10 cellular contexts compared by ENCODE assay signal in the genomic region with DNA sequence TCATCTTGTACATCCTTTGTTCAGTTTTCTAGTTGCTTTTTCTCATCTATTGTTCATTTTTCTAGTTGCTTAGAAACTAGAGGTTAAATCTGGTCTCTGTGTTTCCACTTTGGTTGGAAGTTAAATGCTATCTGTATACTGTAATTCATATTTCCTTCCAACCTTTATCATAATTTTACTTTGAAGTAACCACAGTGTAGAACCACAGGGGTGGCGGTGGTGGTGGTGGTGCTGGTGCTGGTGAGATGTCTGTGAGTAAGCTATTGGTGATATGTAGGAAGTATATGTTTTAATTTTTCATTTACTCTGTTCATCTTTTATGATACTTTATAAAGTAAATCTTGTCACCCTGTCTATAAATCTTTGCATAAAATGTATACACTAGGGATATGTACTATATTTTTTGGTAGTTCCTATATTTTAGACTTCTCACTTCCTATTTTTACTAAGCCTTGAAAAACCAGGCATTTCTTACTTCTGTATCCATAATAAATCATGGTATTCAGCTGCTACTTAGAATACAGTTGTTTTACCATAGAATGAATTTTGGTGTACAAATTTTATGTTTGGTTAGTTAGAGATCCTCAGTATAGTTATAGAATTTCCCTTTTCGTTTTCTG. TPM values are rescaled to one million over a fixed set of nuclear protein-coding genes. Genes with fewer than 3 reads are reported as not detected.
DNase-seq lines count a peak whose midpoint lies in the region.
"Had no signal": no experiment of that assay in that cellular context is flagged by ENCODE, and none has a peak within 500 bp of the region (broad histone marks: within the 10 kb centered on the region; RNA-seq: fewer than 3 reads in every experiment).

No MANE protein-coding gene starts in this region.

- no peak overlapping the region for H2AFZ ChIP-seq in neuronal stem cell (ENCODE audit: low read length)

- no peak overlapping the region for H2BK5ac ChIP-seq in neuronal stem cell (ENCODE audit: low read length)

- H3K23ac ChIP-seq in neuronal stem cell (ENCODE audit: low read depth, low read length, poor library complexity): no peak overlapping the region

- no peak overlapping the region for H2BK15ac ChIP-seq in neuronal stem cell (ENCODE audit: low read length)

- H3K9ac ChIP-seq in neuronal stem cell (ENCODE audit: low read depth, low read length, poor library complexity): no peak overlapping the region

- no peaks in the 10 kb centered on the region for H3K79me1 ChIP-seq in neuronal stem cell (ENCODE audit: low read depth, low read length)

- H3K4me3 ChIP-seq in neuronal stem cell (ENCODE audit: low read length in 2 of 2): no peak overlapping the region
- H3K4me3 ChIP-seq: A549 had no signal

- H3K27me3 ChIP-seq in neuronal stem cell (ENCODE audit: control insufficient read depth in 3 of 3, insufficient read depth in 3 of 3, low read depth in 1 of 3, low read length in 3 of 3): no peaks in the 10 kb centered on the region

- H2AK5ac ChIP-seq in neuronal stem cell (ENCODE audit: low read depth, low read length): no peak overlapping the region

- H3K4ac ChIP-seq in neuronal stem cell (ENCODE audit: low read length): no peak overlapping the region

- no peak overlapping the region for H3K18ac ChIP-seq in neuronal stem cell (ENCODE audit: low read length)

- no peak overlapping the region for H3K27ac ChIP-seq in neuronal stem cell (replicated peaks; ENCODE audit: low read length)
- H3K27ac ChIP-seq: A549 had no signal

- no peaks in the 10 kb centered on the region for H3K9me3 ChIP-seq in neuronal stem cell (replicated peaks in 1 of 2; ENCODE audit: control insufficient read depth in 2 of 2, insufficient read depth in 1 of 2, low read depth in 1 of 2, low read length in 2 of 2)

- H3K14ac ChIP-seq in neuronal stem cell (ENCODE audit: low read length): no peak overlapping the region

- WGBS in neuronal stem cell (ENCODE audit: extremely low coverage in 2 of 2, insufficient read length in 2 of 2, insufficient replicate concordance in 1 of 2), 2 donors: no CpG with 5 or more reads among the region's 2 CpGs

- no peak overlapping the region for H4K91ac ChIP-seq in neuronal stem cell (ENCODE audit: low read depth, low read length, poor library complexity)

- H4K8ac ChIP-seq in neuronal stem cell (ENCODE audit: low read depth, low read length): no peak overlapping the region

- peak; percentile 45 for DNase-seq in activated gamma-delta T cell treated with Interleukin-2 at 50 U/mL for 16 hours
- DNase-seq in activated gamma-delta T cell (lab: John Stamatoyannopoulos, UW): no peak
- DNase-seq in activated effector memory CD4-positive, alpha-beta T cell treated with Interleukin-2 at 50 U/mL for 16 hours: peak; percentile 28
- DNase-seq in stimulated activated CD4-positive, alpha-beta T cell treated with anti-CD3 and anti-CD28 coated beads, Interleukin-15, amount 100 ng/mL, for 24 hours: peak; percentile 82
- no peak for DNase-seq in neuronal stem cell (ENCODE audit: low spot score)
- DNase-seq in dedifferentiated amniotic fluid mesenchymal stem cell (ENCODE audit: extremely low spot score): no peak
- no peak for DNase-seq in AML-193 (lab: John Stamatoyannopoulos, UW)
- no peak for DNase-seq in NCI-H1694 treated with DMSO at 0.1 percent for 48 hours (lab: John Stamatoyannopoulos, UW)
- DNase-seq: NCI-H446 treated with DMSO at 0.1 percent for 48 hours had no signal

- H3K4me1 ChIP-seq in neuronal stem cell (ENCODE audit: control insufficient read depth in 2 of 2, insufficient read depth in 1 of 2, low read depth in 1 of 2, low read length in 2 of 2): no peaks in the 10 kb centered on the region
- H3K4me1 ChIP-seq: A549 had no signal

- H3K4me2 ChIP-seq in neuronal stem cell (ENCODE audit: insufficient read depth, low read length, poor library complexity, severe bottlenecking): no peak overlapping the region
- H3K4me2 ChIP-seq: A549 had no signal

- H2BK12ac ChIP-seq in neuronal stem cell (ENCODE audit: low read length): no peak overlapping the region

- H2BK120ac ChIP-seq in neuronal stem cell (ENCODE audit: low read depth, low read length): no peak overlapping the region

- no peaks in the 10 kb centered on the region for H3K36me3 ChIP-seq in neuronal stem cell (replicated peaks in 1 of 2; ENCODE audit: control insufficient read depth in 2 of 2, insufficient read depth in 2 of 2, low read length in 2 of 2)

RNA-seq across cellular contexts. Expression of a gene that starts 31.9 kb away (rescaled TPM):
- 30.9 TPM for polyA plus RNA-seq in neuronal stem cell (2013, experiment 1 of 2)
- 35.1 TPM for polyA plus RNA-seq in neuronal stem cell (2013, experiment 2 of 2)

Comparison
In these comparisons a context has a peak if more than half of its experiments do, and no peak if none do; other contexts are left out.
1. DNase-seq: peak in activated gamma-delta T cell treated with Interleukin-2 at 50 U/mL for 16 hours (single experiment), activated effector memory CD4-positive, alpha-beta T cell treated with Interleukin-2 at 50 U/mL for 16 hours (single experiment) and stimulated activated CD4-positive, alpha-beta T cell treated with anti-CD3 and anti-CD28 coated beads, Interleukin-15, amount 100 ng/mL, for 24 hours (single experiment); none in activated gamma-delta T cell (single experiment), neuronal stem cell (single experiment), dedifferentiated amniotic fluid mesenchymal stem cell (single experiment), AML-193 (0 of 2) and NCI-H1694 treated with DMSO at 0.1 percent for 48 hours (single experiment).